Comparison of ENCODE assay signal across 31 cellular contexts in the genomic region with DNA sequence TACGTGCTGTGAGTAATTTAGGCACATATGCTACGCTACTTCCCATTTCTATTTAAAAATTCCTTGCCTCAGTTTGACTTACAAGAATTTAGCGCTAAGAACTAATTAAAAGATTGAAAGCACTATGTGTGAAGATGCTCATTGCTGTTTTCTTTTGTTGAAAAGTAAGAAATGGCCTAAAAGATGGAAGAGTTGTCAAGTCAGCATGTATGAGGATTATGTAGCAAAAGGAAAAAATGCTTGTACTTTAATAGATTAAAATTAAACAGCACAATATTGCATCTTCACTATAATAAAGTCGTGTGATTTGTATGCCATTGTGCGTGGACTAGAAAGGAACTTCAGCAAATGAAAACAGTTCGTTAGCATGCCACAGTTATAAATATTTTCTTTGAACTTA.
"Had no signal": no experiment of that assay in that cellular context is flagged by ENCODE, and none has a peak within 500 bp of the region (broad histone marks: within the 10 kb centered on the region; RNA-seq: fewer than 3 reads in every experiment).

No MANE protein-coding gene starts in this region.

- H3K27me3 Mint-ChIP-seq: activated CD4-positive, alpha-beta memory T cell treated with anti-CD3 and anti-CD28 coated beads, Interleukin-2, amount 10 ng/mL, durations not matched to agents 7 days and 5 days had no signal

- H3K9me3 Mint-ChIP-seq: activated CD4-positive, alpha-beta memory T cell treated with anti-CD3 and anti-CD28 coated beads, Interleukin-2, amount 10 ng/mL, durations not matched to agents 7 days and 5 days; activated T-cell treated with anti-CD3 and anti-CD28 coated beads, Interleukin-2, amount 50 U/mL, for 4 hours had no signal

- DNase-seq: activated CD4-positive, alpha-beta memory T cell treated with anti-CD3 and anti-CD28 coated beads, Interleukin-2, amount 10 ng/mL, durations not matched to agents 7 days and 5 days; activated CD4-positive, alpha-beta T cell treated with anti-CD3 and anti-CD28 coated beads for 1 hour; activated CD4-positive, alpha-beta T cell treated with anti-CD3 and anti-CD28 coated beads for 48 hours; activated CD4-positive, CD25-positive, alpha-beta regulatory T cell; activated CD8-positive, alpha-beta memory T cell treated with anti-CD3 and anti-CD28 coated beads for 24 hours; activated effector memory CD4-positive, alpha-beta T cell treated with Interleukin-2 at 50 U/mL for 16 hours; activated naive CD4-positive, alpha-beta T cell treated with anti-CD3 and anti-CD28 coated beads, Interleukin-2, amount 50 U/mL, for 16 hours; activated T-cell treated with anti-CD3 and anti-CD28 coated beads, Interleukin-2, amount 50 U/mL, for 4 hours; amniotic stem cell; aorta; brain microvascular endothelial cell; central memory CD4-positive, alpha-beta T cell; MM.1S; MV-4-11; NCI-H1092; NCI-H1436 treated with DMSO at 0.1 percent for 48 hours; NCI-H1694 treated with DMSO at 0.1 percent for 48 hours; NCI-H2029; NCI-H345; NCI-H524 treated with DMSO at 0.1 percent for 48 hours; NK-92 treated with Interleukin-12 subunit alpha and Interleukin-12 subunit beta, amount 100 ng/mL, for 24 hours; PC-9; SIG-M5; T-helper 1 cell; T1000; WERI-Rb-1 had no signal

- FAIRE-seq: RCC 7860 had no signal

- H3K4me2 ChIP-seq: KMS-11, PC-9 had no signal

- H3K27me3 ChIP-seq: brain microvascular endothelial cell had no signal

- H2AFZ ChIP-seq: PC-9 had no signal

- H3K27ac Mint-ChIP-seq: activated CD4-positive, alpha-beta memory T cell treated with anti-CD3 and anti-CD28 coated beads, Interleukin-2, amount 10 ng/mL, durations not matched to agents 7 days and 5 days had no signal

- H3K4me3 ChIP-seq: PC-9 had no signal

- H3K4me3 Mint-ChIP-seq: activated CD4-positive, alpha-beta memory T cell treated with anti-CD3 and anti-CD28 coated beads, Interleukin-2, amount 10 ng/mL, durations not matched to agents 7 days and 5 days; activated T-cell treated with anti-CD3 and anti-CD28 coated beads, Interleukin-2, amount 50 U/mL, for 4 hours had no signal

- H3K27ac ChIP-seq: brain microvascular endothelial cell, KMS-11, PC-9, RWPE1, WERI-Rb-1 had no signal

- H3K9ac ChIP-seq: KMS-11 had no signal

- ATAC-seq: activated T-cell treated with anti-CD3 and anti-CD28 coated beads, Interleukin-2, amount 50 U/mL, for 4 hours; Right ventricle myocardium inferior; SK-N-SH treated with all-trans-retinoic acid at 6 μM for 48 hours had no signal
